ENCODE assay signal across 14 cellular contexts in the genomic region with DNA sequence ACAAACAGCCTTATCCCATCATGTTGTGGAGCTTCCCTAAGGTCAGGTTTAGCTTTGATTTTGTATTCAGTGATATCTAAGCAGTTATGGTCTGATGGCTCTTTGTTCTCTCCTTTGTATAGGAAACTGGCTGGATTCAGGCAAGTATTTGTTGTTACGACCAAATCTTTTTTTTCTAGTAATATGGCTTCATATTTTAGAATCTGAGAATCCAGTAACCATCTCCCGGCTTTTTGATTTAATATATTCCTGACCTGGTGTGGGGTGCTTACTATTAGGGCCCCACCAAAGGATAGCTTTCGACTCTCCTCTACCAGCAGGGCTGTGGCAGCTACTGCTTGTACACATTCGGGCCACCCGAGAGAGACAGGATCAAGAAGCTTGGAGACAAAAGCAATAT. TPM values are rescaled to one million over a fixed set of nuclear protein-coding genes. Genes with fewer than 3 reads are reported as not detected.
A peak's percentile ranks its signal among the peaks of the same experiment; 100 is the strongest.
DNase-seq lines count a peak whose midpoint lies in the region; ATAC-seq and TF ChIP-seq lines count a peak whose summit lies in the region.
"Had no signal": no experiment of that assay in that cellular context is flagged by ENCODE, and none has a peak within 500 bp of the region (broad histone marks: within the 10 kb centered on the region; RNA-seq: fewer than 3 reads in every experiment).

No MANE protein-coding gene starts in this region.

- dilution Hi-C loops in mammary epithelial cell (cut with HindIII; ENCODE audit: low sequenced_read_pairs) = no loop called here

- H3K4me3 ChIP-seq in breast epithelium (no peak overlapping the region), mammary epithelial cell (replicated peaks in 1 of 3; ENCODE audit: insufficient read depth in 1 of 3, low read depth in 2 of 3, low read length in 3 of 3) (no peak overlapping the region), upper lobe of left lung (no peak overlapping the region)
- H3K4me3 ChIP-seq: HAP-1 had no signal

- no peak overlapping the region for H3K4me3 Mint-ChIP-seq in memory B cell
- H3K4me3 Mint-ChIP-seq: CD4-positive, alpha-beta T cell; HFFc6 had no signal

- ATAC-seq in memory B cell (ENCODE audit: low read depth) (no peak), upper lobe of left lung (ENCODE audit: low FRiP score in 2 of 2) (no peak), esophagus mucosa (no peak)
- ATAC-seq: HepG2 had no signal

- no peak for DNase-seq in breast epithelium (ENCODE audit: low spot score in 2 of 2)
- DNase-seq in mammary epithelial cell = no peak
- DNase-seq in memory B cell (ENCODE audit: low spot score in 2 of 2) = no peak
- no peak for DNase-seq in upper lobe of left lung
- no peak for DNase-seq in NCI-H2029 treated with DMSO at 0.1 percent for 48 hours (lab: John Stamatoyannopoulos, UW)
- no peak for DNase-seq in GM03348 (ENCODE audit: low spot score)
- DNase-seq: CD4-positive, alpha-beta T cell; DMS79; HFFc6 had no signal

- peaks cover 100% of the 10 kb centered on the region for H3K79me2 ChIP-seq in mammary epithelial cell (ENCODE audit: insufficient read depth, low read length)

- H3K27ac ChIP-seq in breast epithelium = peak overlapping the region; percentile 20 to 25
- no peak overlapping the region for H3K27ac ChIP-seq in mammary epithelial cell (ENCODE audit: insufficient read depth, low read depth, low read length)
- peak overlapping the region; percentile 67 for H3K27ac ChIP-seq in VCaP
- H3K27ac ChIP-seq in upper lobe of left lung = peak overlapping the region in 3 of 4 donors; percentile 3 to 52 (median 45)
- H3K27ac ChIP-seq: 22Rv1 had no signal

- peaks cover 49% of the 10 kb centered on the region for H3K4me1 Mint-ChIP-seq in memory B cell

- H3K9me3 ChIP-seq in breast epithelium (no peaks in the 10 kb centered on the region), mammary epithelial cell (replicated peaks; ENCODE audit: insufficient read depth, low read length) (no peaks in the 10 kb centered on the region), upper lobe of left lung (no peaks in the 10 kb centered on the region)
- H3K9me3 ChIP-seq: HAP-1 had no signal

- in situ Hi-C loops in mammary epithelial cell (cut with MboI; ENCODE audit: low sequenced_read_pairs in 2 of 2) = no loop called here

- H3K27me3 Mint-ChIP-seq in memory B cell = no peaks in the 10 kb centered on the region
- H3K27me3 Mint-ChIP-seq: CD4-positive, alpha-beta T cell had no signal

- no peak overlapping the region for H3K9ac ChIP-seq in mammary epithelial cell (ENCODE audit: insufficient read depth, low read length)

- H3K9me3 Mint-ChIP-seq in memory B cell = peaks cover 12% of the 10 kb centered on the region
- H3K9me3 Mint-ChIP-seq: HFFc6 had no signal

- H3K27me3 ChIP-seq in breast epithelium = no peaks in the 10 kb centered on the region
- no peaks in the 10 kb centered on the region for H3K27me3 ChIP-seq in mammary epithelial cell (ENCODE audit: insufficient read depth, low read length)
- no peaks in the 10 kb centered on the region for H3K27me3 ChIP-seq in upper lobe of left lung

- H3K36me3 Mint-ChIP-seq in memory B cell = peaks cover 56% of the 10 kb centered on the region

- H2AFZ ChIP-seq in mammary epithelial cell (ENCODE audit: low read depth, low read length) = no peak overlapping the region

- no peaks in the 10 kb centered on the region for H3K36me3 ChIP-seq in breast epithelium
- H3K36me3 ChIP-seq in mammary epithelial cell (ENCODE audit: insufficient read depth, low read length) = no peaks in the 10 kb centered on the region
- no peaks in the 10 kb centered on the region for H3K36me3 ChIP-seq in upper lobe of left lung
- H3K36me3 ChIP-seq: HAP-1 had no signal

- no TSS peak for BruUV-seq in mammary epithelial cell (replicated peaks; lab: Mats Ljungman, UMichigan)

- no peak for TF ChIP-seq POLR2A in breast epithelium (IDR thresholded peaks at IDR 0.05)
- TF ChIP-seq POLR2A in upper lobe of left lung (IDR thresholded peaks at IDR 0.05) = no peak

- H3K4me1 ChIP-seq in breast epithelium (no peaks in the 10 kb centered on the region), mammary epithelial cell (ENCODE audit: insufficient read depth, low read length) (peaks cover 11% of the 10 kb centered on the region), upper lobe of left lung (peaks cover 20 to 40% (median 30%) of the 10 kb centered on the region in 4 donors)
- H3K4me1 ChIP-seq: HAP-1 had no signal

- H3K4me2 ChIP-seq in mammary epithelial cell (ENCODE audit: insufficient read depth, low read depth, low read length) = no peak overlapping the region

- WGBS in mammary epithelial cell (ENCODE audit: low coverage, missing lambda C conversion rate) = 89% methylated on average over 5 of the region's 5 CpGs
- 83% methylated on average over 5 of the region's 5 CpGs for WGBS in upper lobe of left lung, 2 donors

- CTCF ChIA-PET in mammary epithelial cell (lab: Charles Lee; ENCODE audit: low non-redundant PET) = no interaction called here

- TF ChIP-seq CTCF in breast epithelium (IDR thresholded peaks at IDR 0.05) = no peak
- TF ChIP-seq CTCF in mammary epithelial cell (conservative IDR thresholded peaks at IDR 0.05 in 1 of 2, IDR thresholded peaks at IDR 0.05 in 1 of 2; ENCODE audit: extremely low read depth in 1 of 2, insufficient read depth in 1 of 2, low read depth in 1 of 2, low read length in 2 of 2) = no peak
- no peak for TF ChIP-seq CTCF in VCaP (conservative IDR thresholded peaks at IDR 0.05)
- no peak for TF ChIP-seq CTCF in upper lobe of left lung (IDR thresholded peaks at IDR 0.05)

- intact Hi-C loops in breast epithelium (cut with DNase I; ENCODE audit: low total_unique reads) (no loop called here), mammary epithelial cell (cut with micrococcal nuclease) (no loop called here)

- peaks cover 3% of the 10 kb centered on the region for H4K20me1 ChIP-seq in mammary epithelial cell (ENCODE audit: insufficient read depth, low read length)

- H3K27ac Mint-ChIP-seq in memory B cell = peak overlapping the region; percentile 39
- H3K27ac Mint-ChIP-seq: CD4-positive, alpha-beta T cell; HFFc6 had no signal

- no peak for TF ChIP-seq EP300 in upper lobe of left lung (IDR thresholded peaks at IDR 0.05)

RNA-seq across cellular contexts. Expression of a gene that starts 23.0 kb away (rescaled TPM):
- total RNA-seq in breast epithelium = 10 to 100 TPM; 47.2 to 68.5 (median 52.3) TPM
- total RNA-seq in mammary epithelial cell = 10 to 100 TPM; 60.7 to 77.8 TPM
- 42.8 TPM for polyA plus RNA-seq in mammary epithelial cell
- 75.5 TPM for polyA minus RNA-seq in mammary epithelial cell
- 100 to 1,000 TPM in 1 of 6 donors, 10 to 100 TPM in 5; 34.7 to 117 (median 74.2) TPM for total RNA-seq in upper lobe of left lung
- total RNA-seq in esophagus mucosa = 77.3 TPM

RNA-seq across cellular contexts. Expression of a gene that starts 42.4 kb away (rescaled TPM):
- total RNA-seq in breast epithelium (10 to 100 TPM; 34.9 to 45.8 (median 42.6) TPM), mammary epithelial cell (10 to 100 TPM; 78.0 to 98.0 TPM), upper lobe of left lung (100 to 1,000 TPM in 4 of 6 donors, 10 to 100 TPM in 2; 84.5 to 307 (median 146) TPM), esophagus mucosa (37.3 TPM)
- 47.0 TPM for polyA plus RNA-seq in mammary epithelial cell
- 70.9 TPM for polyA minus RNA-seq in mammary epithelial cell
